ENCODE assay signal across 8 cellular contexts in the genomic region with DNA sequence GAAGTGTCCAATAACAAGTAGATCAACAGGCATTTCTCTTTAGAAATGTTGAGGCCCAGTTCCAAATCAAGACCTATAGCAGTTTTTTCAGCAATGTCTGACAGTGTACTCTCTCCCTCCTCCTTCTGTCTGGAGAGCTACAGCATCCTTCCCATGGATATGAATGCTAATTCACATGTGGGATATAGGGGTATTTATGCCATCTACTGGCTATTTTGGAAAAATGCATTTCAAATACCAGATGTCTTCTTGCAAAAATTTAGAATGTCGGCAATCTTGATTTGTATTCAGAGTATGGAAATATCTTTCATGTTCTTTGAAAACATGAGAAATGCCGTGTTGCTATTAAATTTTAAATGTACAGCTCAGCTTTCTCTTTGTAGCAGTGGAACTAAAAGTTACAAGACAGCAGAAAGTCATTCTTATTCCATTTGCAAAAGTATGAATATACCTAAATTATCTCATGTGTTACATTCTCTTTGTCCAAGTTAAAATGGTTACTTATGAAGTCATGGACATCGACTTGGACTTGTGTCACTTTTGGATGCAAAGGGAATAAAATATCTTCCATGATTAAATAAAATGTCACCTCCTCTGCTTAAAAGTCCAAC.
A peak's percentile ranks its signal among the peaks of the same experiment; 100 is the strongest.
DNase-seq lines count a peak whose midpoint lies in the region; TF ChIP-seq lines count a peak whose summit lies in the region.

No MANE protein-coding gene starts in this region.

- peak; percentile 68 for TF ChIP-seq CTCF in BE2C (IDR thresholded peaks at IDR 0.05; ENCODE audit: low read depth, low read length)
- peak; percentile 58 for TF ChIP-seq CTCF in smooth muscle cell (IDR thresholded peaks at IDR 0.05; ENCODE audit: borderline replicate concordance, insufficient read depth, poor library complexity, severe bottlenecking)

- no peaks in the 10 kb centered on the region for H3K79me2 ChIP-seq in smooth muscle cell (ENCODE audit: low read depth)

- H3F3A ChIP-seq in smooth muscle cell (ENCODE audit: low read depth): no peaks in the 10 kb centered on the region

- no peaks in the 10 kb centered on the region for H3K27me3 Mint-ChIP-seq in T-helper 2 cell treated with Interferon-gamma antibody and Interleukin-4, amounts not matched to agents 5 μg/mL and 100 μg/mL, for 36 hours (ENCODE audit: low read depth)

- H3K4me1 ChIP-seq in BE2C: no peaks in the 10 kb centered on the region
- H3K4me1 ChIP-seq in smooth muscle cell (ENCODE audit: low read depth): no peaks in the 10 kb centered on the region

- no peak overlapping the region for H2AFZ ChIP-seq in smooth muscle cell (ENCODE audit: low read depth)

- no peaks in the 10 kb centered on the region for H3K4me1 Mint-ChIP-seq in T-helper 2 cell treated with Interferon-gamma antibody and Interleukin-4, amounts not matched to agents 5 μg/mL and 100 μg/mL, for 36 hours (ENCODE audit: low read depth)

- H3K4me3 ChIP-seq in BE2C (ENCODE audit: low read depth, low read length) (no peak overlapping the region), smooth muscle cell (no peak overlapping the region)

- in situ Hi-C loops in KBM-7 (cut with MboI; ENCODE audit: low pct_unique_long_range_greater_than_20kb, low sequenced_read_pairs): loop anchor here (25.0 kb wide), 1 partner anchor 1070 kb away; a partner anchor contains a TSS

- no peak for DNase-seq in BE2C
- DNase-seq in KBM-7: peak; percentile 26
- peak; percentile 67 for DNase-seq in OCI-M1 (lab: John Stamatoyannopoulos, UW)
- DNase-seq in fibroblast of gingiva (ENCODE audit: low read depth): peak; percentile 40
- DNase-seq in smooth muscle cell (lab: John Stamatoyannopoulos, UW; ENCODE audit: unreplicated experiment): no peak
- DNase-seq in amygdala (lab: John Stamatoyannopoulos, UW): no peak
- no peak for DNase-seq in KG1 (lab: John Stamatoyannopoulos, UW)
- DNase-seq in T-helper 2 cell treated with Interferon-gamma antibody and Interleukin-4, amounts not matched to agents 5 μg/mL and 100 μg/mL, for 36 hours (ENCODE audit: low spot score): no peak

- H3K9ac ChIP-seq in smooth muscle cell (ENCODE audit: low read depth): no peak overlapping the region

- H3K27ac Mint-ChIP-seq in T-helper 2 cell treated with Interferon-gamma antibody and Interleukin-4, amounts not matched to agents 5 μg/mL and 100 μg/mL, for 36 hours: no peak overlapping the region

- no peaks in the 10 kb centered on the region for H4K20me1 ChIP-seq in smooth muscle cell (ENCODE audit: low read depth)

- H3K9me3 Mint-ChIP-seq in T-helper 2 cell treated with Interferon-gamma antibody and Interleukin-4, amounts not matched to agents 5 μg/mL and 100 μg/mL, for 36 hours: peaks cover 8% of the 10 kb centered on the region

- H3K27me3 ChIP-seq in BE2C: no peaks in the 10 kb centered on the region
- no peaks in the 10 kb centered on the region for H3K27me3 ChIP-seq in smooth muscle cell (ENCODE audit: low read depth)

- H3K36me3 ChIP-seq in BE2C (no peaks in the 10 kb centered on the region), smooth muscle cell (ENCODE audit: low read depth) (no peaks in the 10 kb centered on the region)

- H3K9me3 ChIP-seq in BE2C (no peaks in the 10 kb centered on the region), smooth muscle cell (replicated peaks; ENCODE audit: low read depth) (no peaks in the 10 kb centered on the region)

- 64% methylated on average over 3 of the region's 3 CpGs for WGBS in smooth muscle cell (ENCODE audit: low lambda C conversion rate)

- no peak overlapping the region for H3K4me3 Mint-ChIP-seq in T-helper 2 cell treated with Interferon-gamma antibody and Interleukin-4, amounts not matched to agents 5 μg/mL and 100 μg/mL, for 36 hours

- no peaks in the 10 kb centered on the region for H3K36me3 Mint-ChIP-seq in T-helper 2 cell treated with Interferon-gamma antibody and Interleukin-4, amounts not matched to agents 5 μg/mL and 100 μg/mL, for 36 hours (ENCODE audit: low read depth)

- H3K27ac ChIP-seq in smooth muscle cell (ENCODE audit: low read depth): no peak overlapping the region

- no peak overlapping the region for H3K4me2 ChIP-seq in smooth muscle cell

Comparison
In these comparisons a context has a peak if more than half of its experiments do, and no peak if none do; other contexts are left out.
1. DNase-seq: peak in KBM-7 (single experiment), OCI-M1 (single experiment) and fibroblast of gingiva (single experiment); none in BE2C (single experiment), smooth muscle cell (single experiment), amygdala (0 of 56), KG1 (single experiment) and T-helper 2 cell treated with Interferon-gamma antibody and Interleukin-4, amounts not matched to agents 5 μg/mL and 100 μg/mL, for 36 hours (single experiment).